In genomic region chr13:52651880-52652169, GRCh38 we compare ENCODE assay signal across 8 cellular contexts. TPM values are rescaled to one million over a fixed set of nuclear protein-coding genes. Genes with fewer than 3 reads are reported as not detected.
DNase-seq lines count a peak whose midpoint lies in the region; ATAC-seq and TF ChIP-seq lines count a peak whose summit lies in the region.

No MANE protein-coding gene starts in this region.

- no peaks in the 10 kb centered on the region for H3K9me3 ChIP-seq in transverse colon

- H3K4me1 Mint-ChIP-seq in WTC11 = peaks cover 7% of the 10 kb centered on the region

- no peaks in the 10 kb centered on the region for H3K9me3 Mint-ChIP-seq in WTC11

- in situ Hi-C loops in transverse colon (cut with MboI; ENCODE audit: low pct_ligation_motif_present in 1 of 4, low pct_unique_long_range_greater_than_20kb in 1 of 4, low sequenced_read_pairs in 3 of 4) = loop anchor here in 3 of 4 donors (25.0 kb wide), 2 partner anchors 190 to 215 kb away; partner anchors contain the start of genes CKAP2 (in 2 of the 3) and VPS36 (in 2 of the 3)

- H3K36me3 ChIP-seq in transverse colon = no peaks in the 10 kb centered on the region

- CTCF ChIA-PET in WTC11 (lab: Charles Lee) = interaction anchor here (1.8 to 3.3 kb wide), 6 partner anchors 14 to 198 kb away, joined by 6 to 29 read pairs (median 10); partner anchors contain the start of genes CNMD and PCDH8

- no peaks in the 10 kb centered on the region for H3K27me3 ChIP-seq in transverse colon

- peak overlapping the region; percentile 60 to 93 (median 78) for H3K4me3 ChIP-seq in transverse colon

- H3K36me3 Mint-ChIP-seq in WTC11 = peaks cover 24% of the 10 kb centered on the region

- POLR2A ChIA-PET in WTC11 (lab: Charles Lee) = interaction anchor here (0.6 to 2.1 kb wide), 4 partner anchors 52 to 202 kb away, joined by 3 to 9 read pairs (median 8); partner anchors contain the start of gene PCDH8

- intact Hi-C loops in transverse colon (cut with DNase I; ENCODE audit: low total_unique reads) = no loop called here

- H3K27ac ChIP-seq in transverse colon = peak overlapping the region; percentile 95 to 99 (median 96)

- no peak overlapping the region for H3K4me3 Mint-ChIP-seq in WTC11

- TF ChIP-seq POLR2A in transverse colon (IDR thresholded peaks at IDR 0.05) = no peak

- no peak for TF ChIP-seq EP300 in transverse colon (IDR thresholded peaks at IDR 0.05; ENCODE audit: low read depth)

- peak; percentile 6 for ATAC-seq in HG03064 (IDR thresholded peaks at IDR 0.05; ENCODE audit: low read depth, unreplicated experiment)
- ATAC-seq in WTC11 = peak; percentile 9

- DNase-seq in NCI-H748 (lab: John Stamatoyannopoulos, UW; ENCODE audit: unreplicated experiment) (peak; percentile 87), NCI-H748 treated with DMSO at 0.1 percent for 48 hours (lab: John Stamatoyannopoulos, UW) (no peak), WTC11 (ENCODE audit: low spot score) (no peak), iPS-NIHi7 (ENCODE audit: extremely low spot score) (peak; percentile 54), transverse colon (no peak), NCI-H1694 (lab: John Stamatoyannopoulos, UW) (no peak)
- DNase-seq in stimulated activated CD4-positive, alpha-beta T cell treated with anti-CD3 and anti-CD28 coated beads, Interleukin-1b, Interleukin-23, amount 100 ng/mL, for 48 hours = no peak

- no peak for TF ChIP-seq CTCF in WTC11 (IDR thresholded peaks at IDR 0.05)
- TF ChIP-seq CTCF in transverse colon (IDR thresholded peaks at IDR 0.05) = no peak

- WGBS in transverse colon (ENCODE audit: low coverage in 1 of 2), 2 donors = 0% methylated on average over 1 to 8 of the region's 8 CpGs

- no peaks in the 10 kb centered on the region for H3K27me3 Mint-ChIP-seq in WTC11 (ENCODE audit: low read depth)

- H3K27ac Mint-ChIP-seq in WTC11 = no peak overlapping the region

- peaks cover 7 to 49% (median 27%) of the 10 kb centered on the region in 4 donors for H3K4me1 ChIP-seq in transverse colon

TF ChIP-seq in WTC11, 78 proteins besides CTCF, POLR2A, EP300 and RAD21:
- no peak for TF ChIP-seq ATF6 (CRISPR knock-in tag; IDR thresholded peaks at IDR 0.05)
- peak; percentile 13; the same call in 1 of the 2 replicates for TF ChIP-seq ARID4B (CRISPR knock-in tag; IDR thresholded peaks at IDR 0.05; ENCODE audit: borderline replicate concordance)

RNA-seq across cellular contexts. Expression of gene SUGT1, which starts 0.8 kb away (rescaled TPM):
- total RNA-seq in WTC11 (2021) (74.8 to 77.6 TPM (median 76.3 TPM) in 3 replicates), transverse colon (10 to 100 TPM; 18.7 to 38.9 (median 25.3) TPM)

RNA-seq across cellular contexts. Expression of gene HNRNPA1L2, which starts 9.6 kb away (rescaled TPM):
- total RNA-seq in WTC11 (2021) (8.0 to 9.5 TPM (median 8.5 TPM) in 3 replicates), transverse colon (1 to 10 TPM in 2 of 4 donors, not detected in 2; 1.5 to 3.3 TPM)

Comparison
In these comparisons a context has a peak if more than half of its experiments do, and no peak if none do; other contexts are left out.
1. DNase-seq: peak in NCI-H748 (single experiment) and iPS-NIHi7 (single experiment); none in NCI-H748 treated with DMSO at 0.1 percent for 48 hours (single experiment), WTC11 (single experiment), transverse colon (single experiment), stimulated activated CD4-positive, alpha-beta T cell treated with anti-CD3 and anti-CD28 coated beads, Interleukin-1b, Interleukin-23, amount 100 ng/mL, for 48 hours (single experiment) and NCI-H1694 (single experiment).